In the genomic region with DNA sequence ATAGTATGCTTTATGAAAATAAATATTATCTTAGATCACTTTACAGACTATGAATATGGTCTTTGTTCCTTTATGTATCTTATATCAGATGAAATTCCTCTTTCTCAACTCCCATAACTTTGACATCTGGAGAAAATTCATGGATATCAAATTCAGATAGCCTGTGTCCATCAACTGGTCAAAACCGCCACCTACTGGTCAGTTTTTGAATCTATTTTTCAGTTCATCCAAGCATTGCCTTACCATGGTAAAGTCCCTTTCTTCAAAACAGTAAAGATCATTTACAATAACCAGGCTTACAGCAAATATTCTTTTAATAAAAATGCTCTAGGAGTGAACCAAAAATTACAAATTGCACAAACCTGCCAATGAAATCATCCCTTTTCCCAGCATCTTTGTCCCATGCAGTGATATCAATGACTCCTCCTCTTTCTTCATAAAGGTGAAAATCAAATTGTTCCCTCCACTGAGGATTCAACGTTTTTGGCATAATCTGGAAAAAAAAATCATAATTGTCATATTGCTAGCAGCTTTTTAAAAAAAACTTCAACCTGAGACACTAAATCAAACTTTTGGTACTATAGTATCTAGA, we compare ENCODE assay signal across 9 cellular contexts.
A peak's percentile ranks its signal among the peaks of the same experiment; 100 is the strongest.
DNase-seq lines count a peak whose midpoint lies in the region; ATAC-seq, FAIRE-seq and TF ChIP-seq lines count a peak whose summit lies in the region.
"Had no signal": no experiment of that assay in that cellular context is flagged by ENCODE, and none has a peak within 500 bp of the region (broad histone marks: within the 10 kb centered on the region; RNA-seq: fewer than 3 reads in every experiment).

No MANE protein-coding gene starts in this region.

- no peaks in the 10 kb centered on the region for H3K4me1 Mint-ChIP-seq in progenitor cell of endocrine pancreas (ENCODE audit: low read depth)

- no peak overlapping the region for H2AFZ ChIP-seq in OCI-LY7 (ENCODE audit: low read length)

- no peaks in the 10 kb centered on the region for H3K9me3 ChIP-seq in OCI-LY7 (ENCODE audit: low read length)

- H3K4me3 Mint-ChIP-seq in progenitor cell of endocrine pancreas (ENCODE audit: low read depth): no peak overlapping the region
- H3K4me3 Mint-ChIP-seq: activated T-cell treated with anti-CD3 and anti-CD28 coated beads, Interleukin-2, amount 50 U/mL, for 72 hours had no signal

- BruUV-seq in OCI-LY7 (replicated peaks; lab: Mats Ljungman, UMichigan): no TSS peak

- H3K27ac ChIP-seq in OCI-LY7 (ENCODE audit: low read depth, low read length, poor library complexity, severe bottlenecking): no peak overlapping the region

- H4K20me1 ChIP-seq in OCI-LY7 (ENCODE audit: insufficient read depth, low read length): no peaks in the 10 kb centered on the region

- H3K9me2 ChIP-seq in OCI-LY7 (ENCODE audit: insufficient read depth, low read length): no peaks in the 10 kb centered on the region

- CTCF ChIA-PET in OCI-LY7 (lab: Charles Lee; ENCODE audit: unreplicated experiment): no interaction called here

- DNase-seq in NCI-H146 (lab: John Stamatoyannopoulos, UW) (peak; percentile 25), NCI-H146 treated with DMSO at 0.1 percent for 48 hours (lab: John Stamatoyannopoulos, UW; ENCODE audit: unreplicated experiment) (no peak), H54 (ENCODE audit: insufficient read length, low spot score) (peak; percentile 7), OCI-LY7 (ENCODE audit: low spot score) (peak; percentile 37), epithelial cell of esophagus (ENCODE audit: low read depth) (peak; percentile 61), progenitor cell of endocrine pancreas (ENCODE audit: low spot score, unreplicated experiment) (no peak), T-helper 2 cell (no peak)

- intact Hi-C loops in OCI-LY7 (cut with micrococcal nuclease; ENCODE audit: unreplicated experiment): no loop called here

- no peak overlapping the region for H3K4me3 ChIP-seq in OCI-LY7 (ENCODE audit: low read depth, low read length, poor library complexity, severe bottlenecking)
- H3K4me3 ChIP-seq in epithelial cell of esophagus (ENCODE audit: low read length): no peak overlapping the region

- H3K36me3 Mint-ChIP-seq in progenitor cell of endocrine pancreas (ENCODE audit: insufficient read depth): no peaks in the 10 kb centered on the region

- H3K79me2 ChIP-seq in OCI-LY7 (ENCODE audit: insufficient read depth, low read depth, low read length): no peaks in the 10 kb centered on the region

- peak; percentile 96 for FAIRE-seq in H54 (lab: Jason Lieb, UNC)

- TF ChIP-seq POLR2A in H54 (IDR thresholded peaks at IDR 0.05; ENCODE audit: low read depth, low read length): no peak

- no peak overlapping the region for H3K4me2 ChIP-seq in OCI-LY7 (ENCODE audit: low read length)

- POLR2A ChIA-PET in OCI-LY7 (lab: Charles Lee): no interaction called here

- no peak overlapping the region for H3K27ac Mint-ChIP-seq in progenitor cell of endocrine pancreas
- H3K27ac Mint-ChIP-seq: activated T-cell treated with anti-CD3 and anti-CD28 coated beads, Interleukin-2, amount 50 U/mL, for 72 hours had no signal

- no peaks in the 10 kb centered on the region for H3K36me3 ChIP-seq in OCI-LY7 (ENCODE audit: insufficient read depth, low read length)

- ATAC-seq in HG03469 (IDR thresholded peaks at IDR 0.05; ENCODE audit: unreplicated experiment): no peak
- ATAC-seq: activated T-cell treated with anti-CD3 and anti-CD28 coated beads, Interleukin-2, amount 50 U/mL, for 72 hours had no signal

- no peaks in the 10 kb centered on the region for H3K27me3 Mint-ChIP-seq in progenitor cell of endocrine pancreas

- no peaks in the 10 kb centered on the region for H3K9me3 Mint-ChIP-seq in progenitor cell of endocrine pancreas (ENCODE audit: low read depth)
- H3K9me3 Mint-ChIP-seq: activated T-cell treated with anti-CD3 and anti-CD28 coated beads, Interleukin-2, amount 50 U/mL, for 72 hours had no signal

- no peaks in the 10 kb centered on the region for H3K4me1 ChIP-seq in OCI-LY7 (ENCODE audit: insufficient read depth, low read length, poor library complexity, severe bottlenecking)

- peak; percentile 86 for TF ChIP-seq CTCF in OCI-LY7 (conservative IDR thresholded peaks at IDR 0.05; ENCODE audit: low read length)
- TF ChIP-seq CTCF in epithelial cell of esophagus (IDR thresholded peaks at IDR 0.05; ENCODE audit: insufficient read depth, low read depth, low read length, missing control alignments): peak; percentile 70
- peak; percentile 79 for TF ChIP-seq CTCF in progenitor cell of endocrine pancreas (IDR thresholded peaks at IDR 0.05; ENCODE audit: unreplicated experiment)

Comparison
In these comparisons a context has a peak if more than half of its experiments do, and no peak if none do; other contexts are left out.
1. DNase-seq: peak in NCI-H146 (single experiment), H54 (single experiment), OCI-LY7 (single experiment) and epithelial cell of esophagus (single experiment); none in NCI-H146 treated with DMSO at 0.1 percent for 48 hours (single experiment), progenitor cell of endocrine pancreas (single experiment) and T-helper 2 cell (0 of 5).
2. Peak in every context shown above with its lines, with median percentiles within 50 percentile points of each other: CTCF ChIP-seq.